ENCODE assay signal across 8 cellular contexts in genomic region chr3:143443851-143444331, GRCh38.
DNase-seq lines count a peak whose midpoint lies in the region; ATAC-seq, FAIRE-seq and TF ChIP-seq lines count a peak whose summit lies in the region.

No MANE protein-coding gene starts in this region.

- POLR2A ChIA-PET in K562 (lab: Yijun Ruan, JAX), result interaction anchor here (0.7 kb wide), 1 partner anchor 8 kb away, joined by 3 read pairs; no protein-coding TSS in a partner anchor

- TF ChIP-seq RAD21 in K562 (CRISPR knock-in tag; conservative IDR thresholded peaks at IDR 0.05 in 1 of 2, IDR thresholded peaks at IDR 0.05 in 1 of 2), result no peak

- H3K27me3 ChIP-seq in K562 (ENCODE audit: control insufficient read depth in 2 of 2, insufficient read depth in 2 of 2, low read length in 2 of 2) (peaks cover 0 to 6% of the 10 kb centered on the region in 2 experiments; a peak in 1 of 5 replicates), right lobe of liver (no peaks in the 10 kb centered on the region)

- peak; percentile 45; the same call in 1 of the 2 replicates for TF ChIP-seq EP300 in K562 (IDR thresholded peaks at IDR 0.05; ENCODE audit: low read length)

- TF ChIP-seq CTCF in K562 (IDR thresholded peaks at IDR 0.05 in 2 of 3, conservative IDR thresholded peaks at IDR 0.05 in 1 of 3; ENCODE audit: insufficient read depth in 2 of 3, low read depth in 1 of 3, low read length in 3 of 3) (no peak), right lobe of liver (IDR thresholded peaks at IDR 0.05) (no peak)

- no peak for TF ChIP-seq POLR2A in K562 (conservative IDR thresholded peaks at IDR 0.05)
- TF ChIP-seq POLR2A in right lobe of liver (IDR thresholded peaks at IDR 0.05), result no peak

- peak overlapping the region; percentile 59; the same call in 1 of the 3 replicates for H3K27ac ChIP-seq in K562 (ENCODE audit: extremely low read depth, low read depth, low read length)
- H3K27ac ChIP-seq in right lobe of liver, result peak overlapping the region in 2 of 3 donors; percentile 29 to 62

- ATAC-seq in K562 (peak; percentile 83), right lobe of liver (peak; percentile 82 to 97 (median 84)), HG02884 (IDR thresholded peaks at IDR 0.05; ENCODE audit: unreplicated experiment) (no peak), GM18873 (IDR thresholded peaks at IDR 0.05; ENCODE audit: low FRiP score, unreplicated experiment) (no peak), GM21737 (IDR thresholded peaks at IDR 0.05; ENCODE audit: unreplicated experiment) (no peak)

- DNase-seq in Daoy (ENCODE audit: low read depth) (peak; percentile 91), NOMO-1 treated with dmso at 0.1 percent for 144 hours (lab: John Stamatoyannopoulos, UW; ENCODE audit: unreplicated experiment) (peak; percentile 92), K562 (ENCODE audit: extremely low read depth in 1 of 4, low spot score in 3 of 4) (peak; percentile 19 to 72 (median 44)), right lobe of liver (no peak), urothelium cell line (ENCODE audit: low spot score) (peak; percentile 75)

- H3K9me3 ChIP-seq in K562 (replicated peaks; ENCODE audit: control insufficient read depth, insufficient read depth, low read depth, low read length) (no peaks in the 10 kb centered on the region), right lobe of liver (no peaks in the 10 kb centered on the region)

- no peaks in the 10 kb centered on the region for H3K9me1 ChIP-seq in K562 (ENCODE audit: control insufficient read depth, insufficient read depth, low read length)

- no peaks in the 10 kb centered on the region for H4K20me1 ChIP-seq in K562 (replicated peaks; ENCODE audit: control insufficient read depth, insufficient read depth, low read length)

- H3K9ac ChIP-seq in K562 (ENCODE audit: insufficient read depth in 1 of 2, low read depth in 2 of 2, low read length in 2 of 2), result no peak overlapping the region

- H3K79me2 ChIP-seq in K562 (ENCODE audit: control insufficient read depth, insufficient read depth, low read length), result no peaks in the 10 kb centered on the region

- WGBS in K562 (ENCODE audit: insufficient coverage, low coverage, missing lambda C conversion rate), result 21% methylated on average over 6 of the region's 6 CpGs
- 21% methylated on average over 6 of the region's 6 CpGs for WGBS in right lobe of liver (ENCODE audit: insufficient coverage, low coverage, low lambda C conversion rate, missing lambda C conversion rate)

- no TSS peak for BruUV-seq in K562 (replicated peaks; lab: Mats Ljungman, UMichigan)

- intact Hi-C loops in K562 (cut with micrococcal nuclease), result no loop called here
- intact Hi-C loops in right lobe of liver (cut with DNase I), result no loop called here

- H2AFZ ChIP-seq in K562 (ENCODE audit: low read depth, low read length), result peak overlapping the region; percentile 69

- H3K4me3 ChIP-seq in K562, result no peak overlapping the region
- no peak overlapping the region for H3K4me3 ChIP-seq in right lobe of liver

- H3K4me2 ChIP-seq in K562 (ENCODE audit: insufficient read depth, low read length), result no peak overlapping the region

- in situ Hi-C loops in K562 (cut with MboI), result no loop called here

- FAIRE-seq in K562 (lab: Jason Lieb, UNC), result peak; percentile 71
- no peak for FAIRE-seq in urothelium cell line (lab: Jason Lieb, UNC)

- no peaks in the 10 kb centered on the region for H3K36me3 ChIP-seq in K562 (ENCODE audit: control insufficient read depth, insufficient read depth, low read length)
- H3K36me3 ChIP-seq in right lobe of liver, result no peaks in the 10 kb centered on the region

- CTCF ChIA-PET in K562 (lab: Yijun Ruan, JAX; ENCODE audit: low intra/inter-chr PET ratio), result no interaction called here

- peaks cover 0 to 12% of the 10 kb centered on the region in 2 experiments; a peak in 2 of 5 replicates for H3K4me1 ChIP-seq in K562 (replicated peaks in 1 of 2; ENCODE audit: control insufficient read depth in 2 of 2, insufficient read depth in 2 of 2, low read length in 2 of 2)
- H3K4me1 ChIP-seq in right lobe of liver, result no peaks in the 10 kb centered on the region

TF ChIP-seq in K562, 482 proteins besides CTCF, POLR2A, EP300 and RAD21 (continues in another document):
- TF ChIP-seq, protein P1, sequence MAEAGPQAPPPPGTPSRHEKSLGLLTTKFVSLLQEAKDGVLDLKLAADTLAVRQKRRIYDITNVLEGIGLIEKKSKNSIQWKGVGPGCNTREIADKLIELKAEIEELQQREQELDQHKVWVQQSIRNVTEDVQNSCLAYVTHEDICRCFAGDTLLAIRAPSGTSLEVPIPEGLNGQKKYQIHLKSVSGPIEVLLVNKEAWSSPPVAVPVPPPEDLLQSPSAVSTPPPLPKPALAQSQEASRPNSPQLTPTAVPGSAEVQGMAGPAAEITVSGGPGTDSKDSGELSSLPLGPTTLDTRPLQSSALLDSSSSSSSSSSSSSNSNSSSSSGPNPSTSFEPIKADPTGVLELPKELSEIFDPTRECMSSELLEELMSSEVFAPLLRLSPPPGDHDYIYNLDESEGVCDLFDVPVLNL (CRISPR knock-in tag; IDR thresholded peaks at IDR 0.05; ENCODE audit: low read depth), result no peak
- no peak for TF ChIP-seq ZBTB1 (CRISPR knock-in tag; IDR thresholded peaks at IDR 0.05; ENCODE audit: borderline replicate concordance, low read depth)
- TF ChIP-seq PYGO2 (tag; IDR thresholded peaks at IDR 0.05), result no peak
- no peak for TF ChIP-seq ZNF274 (IDR thresholded peaks at IDR 0.05; ENCODE audit: borderline replicate concordance, low read depth, low read length)
- TF ChIP-seq NRF1 (conservative IDR thresholded peaks at IDR 0.05 in 1 of 2, IDR thresholded peaks at IDR 0.05 in 1 of 2), result no peak
- TF ChIP-seq, protein P2, sequence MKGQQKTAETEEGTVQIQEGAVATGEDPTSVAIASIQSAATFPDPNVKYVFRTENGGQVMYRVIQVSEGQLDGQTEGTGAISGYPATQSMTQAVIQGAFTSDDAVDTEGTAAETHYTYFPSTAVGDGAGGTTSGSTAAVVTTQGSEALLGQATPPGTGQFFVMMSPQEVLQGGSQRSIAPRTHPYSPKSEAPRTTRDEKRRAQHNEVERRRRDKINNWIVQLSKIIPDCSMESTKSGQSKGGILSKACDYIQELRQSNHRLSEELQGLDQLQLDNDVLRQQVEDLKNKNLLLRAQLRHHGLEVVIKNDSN (CRISPR knock-in tag; IDR thresholded peaks at IDR 0.05), result peak; percentile 36; the same call in 1 of the 2 replicates
- 0 out of 2 replicates have a peak, but pooled peaks have one; percentile 39 for TF ChIP-seq ETV5 (CRISPR knock-in tag; IDR thresholded peaks at IDR 0.05; ENCODE audit: low read depth)
- peak; percentile 60 to 69; a peak in 3 of 4 replicates for TF ChIP-seq TRIM24 (IDR thresholded peaks at IDR 0.05)
- TF ChIP-seq KDM1A (IDR thresholded peaks at IDR 0.05), result peak in 1 of 2 experiments; percentile 39; a peak in 1 of 4 replicates
- peak; percentile 64 for TF ChIP-seq ETV1 (tag; conservative IDR thresholded peaks at IDR 0.05; ENCODE audit: low read depth)
- TF ChIP-seq FOS (IDR thresholded peaks at IDR 0.05; ENCODE audit: extremely low read depth, insufficient read length), result no peak
- TF ChIP-seq C11orf30 (IDR thresholded peaks at IDR 0.05; ENCODE audit: low read depth), result peak; percentile 28
- 0 out of 2 replicates have a peak, but pooled peaks have one; percentile 31 for TF ChIP-seq CTBP1 (IDR thresholded peaks at IDR 0.05; ENCODE audit: borderline replicate concordance)
- TF ChIP-seq RBM17 (IDR thresholded peaks at IDR 0.05; ENCODE audit: borderline replicate concordance, low read depth, low read length), result no peak
- TF ChIP-seq POLR3G (IDR thresholded peaks at IDR 0.05; ENCODE audit: extremely low read depth, insufficient read length, insufficient replicate concordance), result no peak
- TF ChIP-seq, protein P3, sequence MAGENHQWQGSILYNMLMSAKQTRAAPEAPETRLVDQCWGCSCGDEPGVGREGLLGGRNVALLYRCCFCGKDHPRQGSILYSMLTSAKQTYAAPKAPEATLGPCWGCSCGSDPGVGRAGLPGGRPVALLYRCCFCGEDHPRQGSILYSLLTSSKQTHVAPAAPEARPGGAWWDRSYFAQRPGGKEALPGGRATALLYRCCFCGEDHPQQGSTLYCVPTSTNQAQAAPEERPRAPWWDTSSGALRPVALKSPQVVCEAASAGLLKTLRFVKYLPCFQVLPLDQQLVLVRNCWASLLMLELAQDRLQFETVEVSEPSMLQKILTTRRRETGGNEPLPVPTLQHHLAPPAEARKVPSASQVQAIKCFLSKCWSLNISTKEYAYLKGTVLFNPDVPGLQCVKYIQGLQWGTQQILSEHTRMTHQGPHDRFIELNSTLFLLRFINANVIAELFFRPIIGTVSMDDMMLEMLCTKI (IDR thresholded peaks at IDR 0.05; ENCODE audit: partially characterized antibody), result no peak
- TF ChIP-seq CHD1 (IDR thresholded peaks at IDR 0.05; ENCODE audit: low read length), result no peak
- peak; percentile 56 for TF ChIP-seq GABPA (tag; conservative IDR thresholded peaks at IDR 0.05; ENCODE audit: low read depth)
- TF ChIP-seq ARID2 (IDR thresholded peaks at IDR 0.05), result no peak
- TF ChIP-seq ZNF717 (CRISPR knock-in tag; IDR thresholded peaks at IDR 0.05), result no peak
- no peak for TF ChIP-seq HNRNPK (IDR thresholded peaks at IDR 0.05; ENCODE audit: low read depth, low read length, poor library complexity, severe bottlenecking)
- TF ChIP-seq ZNF655 (CRISPR knock-in tag; IDR thresholded peaks at IDR 0.05), result no peak
- peak; percentile 20; the same call in 1 of the 2 replicates for TF ChIP-seq FOXA1 (IDR thresholded peaks at IDR 0.05; ENCODE audit: borderline replicate concordance)
- no peak for TF ChIP-seq CBX2 (IDR thresholded peaks at IDR 0.05; ENCODE audit: insufficient read depth, low read length, poor library complexity, severe bottlenecking)
- peak; percentile 57 for TF ChIP-seq ELF1 (tag; IDR thresholded peaks at IDR 0.05)

Comparison
In these comparisons a context has a peak if more than half of its experiments do, and no peak if none do; other contexts are left out.
1. DNase-seq: peak in Daoy (single experiment), NOMO-1 treated with dmso at 0.1 percent for 144 hours (single experiment), K562 (4 of 4) and urothelium cell line (single experiment); none in right lobe of liver (0 of 3).
2. ATAC-seq: peak in K562 (single experiment) and right lobe of liver (4 of 4); none in HG02884 (single experiment), GM18873 (single experiment) and GM21737 (single experiment).